Comparison of ENCODE assay signal across 9 cellular contexts in the genomic region with DNA sequence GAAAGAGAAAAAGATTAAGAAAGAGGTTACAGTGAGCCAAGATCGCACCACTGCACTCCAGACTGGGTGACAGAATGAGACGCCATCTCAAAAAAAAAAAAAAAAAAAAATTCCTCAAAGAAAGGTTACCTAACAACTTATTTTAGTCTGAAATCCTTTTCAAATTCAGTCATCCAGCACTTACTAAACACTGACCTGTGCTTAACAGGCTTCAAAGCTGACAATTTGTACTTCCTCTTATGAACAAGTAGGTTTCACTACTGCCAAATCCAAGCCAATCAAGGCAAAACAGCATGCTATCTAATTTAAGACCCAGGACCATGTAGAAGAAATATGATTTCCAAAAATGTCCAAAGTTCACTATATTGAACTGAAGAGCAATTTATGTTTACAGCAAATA. TPM values are rescaled to one million over a fixed set of nuclear protein-coding genes. Genes with fewer than 3 reads are reported as not detected.
DNase-seq lines count a peak whose midpoint lies in the region; ATAC-seq and TF ChIP-seq lines count a peak whose summit lies in the region.
"Had no signal": no experiment of that assay in that cellular context is flagged by ENCODE, and none has a peak within 500 bp of the region (broad histone marks: within the 10 kb centered on the region; RNA-seq: fewer than 3 reads in every experiment).

No MANE protein-coding gene starts in this region.

- no peaks in the 10 kb centered on the region for H3K27me3 Mint-ChIP-seq in nephron progenitor cell (ENCODE audit: low read depth, poor library complexity)
- H3K27me3 Mint-ChIP-seq in mesothelial cell of epicardium (ENCODE audit: low read depth), result no peaks in the 10 kb centered on the region

- no peak for DNase-seq in nephron progenitor cell
- DNase-seq in mesothelial cell of epicardium (ENCODE audit: low spot score in 2 of 2, unreplicated experiment in 2 of 2), result no peak
- no peak for DNase-seq in islet precursor cell
- no peak for DNase-seq in NCI-H1436 (lab: John Stamatoyannopoulos, UW)
- no peak for DNase-seq in amniotic stem cell (lab: John Stamatoyannopoulos, UW)
- DNase-seq: left cardiac atrium had no signal

- H3K27ac Mint-ChIP-seq in nephron progenitor cell (peak overlapping the region; percentile 77), mesothelial cell of epicardium (no peak overlapping the region)

- ATAC-seq in GM18873 (IDR thresholded peaks at IDR 0.05; ENCODE audit: low FRiP score, unreplicated experiment) (peak; percentile 75), HG02759 (IDR thresholded peaks at IDR 0.05; ENCODE audit: unreplicated experiment) (peak; percentile 91)

- peaks cover 67% of the 10 kb centered on the region for H3K36me3 Mint-ChIP-seq in nephron progenitor cell (ENCODE audit: low read depth)
- H3K36me3 Mint-ChIP-seq in mesothelial cell of epicardium, result peaks cover 17% of the 10 kb centered on the region

- H3K36me3 ChIP-seq in OCI-LY3 (replicated peaks; ENCODE audit: low read depth, low read length), result peaks cover 3% of the 10 kb centered on the region

- no peak overlapping the region for H3K9ac ChIP-seq in OCI-LY3 (ENCODE audit: low read length)

- H3K9me3 Mint-ChIP-seq in nephron progenitor cell (no peaks in the 10 kb centered on the region), mesothelial cell of epicardium (no peaks in the 10 kb centered on the region)

- peak overlapping the region; percentile 42 for H3K27ac ChIP-seq in OCI-LY3 (ENCODE audit: low read length)

- H3K4me1 ChIP-seq in OCI-LY3 (ENCODE audit: low read length), result peaks cover 20% of the 10 kb centered on the region

- 0 out of 2 replicates have a peak overlapping the region, but pooled peaks have one; percentile 22 for H3K4me3 ChIP-seq in OCI-LY3 (ENCODE audit: low read length)

- H3K79me2 ChIP-seq in OCI-LY3 (ENCODE audit: low read length), result peaks cover 14% of the 10 kb centered on the region; the same call in 1 of the 2 replicates

- H4K20me1 ChIP-seq in OCI-LY3 (ENCODE audit: insufficient read depth, low read length), result peaks cover 7% of the 10 kb centered on the region

- H3K9me3 ChIP-seq in OCI-LY3 (ENCODE audit: insufficient read depth, low read length), result no peaks in the 10 kb centered on the region

- H3K4me1 Mint-ChIP-seq in nephron progenitor cell, result peaks cover 15% of the 10 kb centered on the region
- peaks cover 8% of the 10 kb centered on the region for H3K4me1 Mint-ChIP-seq in mesothelial cell of epicardium

- H3K4me3 Mint-ChIP-seq in nephron progenitor cell (no peak overlapping the region), mesothelial cell of epicardium (no peak overlapping the region)

- TF ChIP-seq CTCF in OCI-LY3 (IDR thresholded peaks at IDR 0.05; ENCODE audit: low read depth, low read length) (no peak), nephron progenitor cell (IDR thresholded peaks at IDR 0.05) (no peak), mesothelial cell of epicardium (IDR thresholded peaks at IDR 0.05; ENCODE audit: unreplicated experiment) (no peak)

- peak overlapping the region; percentile 48 for H3K4me2 ChIP-seq in OCI-LY3 (ENCODE audit: low read length)

- no peak overlapping the region for H2AFZ ChIP-seq in OCI-LY3 (ENCODE audit: low read depth, low read length)

- no peaks in the 10 kb centered on the region for H3K27me3 ChIP-seq in OCI-LY3 (ENCODE audit: low read depth, low read length)

RNA-seq across cellular contexts. Expression of a gene that starts 13.6 kb away (rescaled TPM):
- total RNA-seq in mesothelial cell of epicardium, result 29.5 to 32.5 TPM (median 30.9 TPM) in 3 replicates
